In the genomic region with DNA sequence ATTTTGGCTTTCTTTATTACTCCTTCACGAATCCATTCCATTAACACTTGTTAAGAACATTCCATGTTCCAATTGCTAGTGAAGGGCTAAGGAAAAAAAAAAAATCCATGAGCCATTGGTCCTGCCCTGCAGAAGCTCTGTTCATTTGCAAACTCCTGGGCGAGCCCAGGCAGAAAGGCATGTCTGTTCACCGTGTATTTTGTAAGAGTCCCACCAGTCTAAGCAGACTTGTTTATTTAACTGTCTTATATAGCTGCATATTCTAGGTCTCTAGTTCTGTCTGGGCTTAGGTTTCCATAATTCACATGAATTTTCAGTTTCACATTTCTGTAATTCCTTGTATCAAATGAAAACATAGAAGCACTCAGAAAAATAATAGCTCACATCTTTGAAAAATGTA, we compare ENCODE assay signal across 12 cellular contexts.
"Had no signal": no experiment of that assay in that cellular context is flagged by ENCODE, and none has a peak within 500 bp of the region (broad histone marks: within the 10 kb centered on the region; RNA-seq: fewer than 3 reads in every experiment).

No MANE protein-coding gene starts in this region.

- DNase-seq: activated naive CD4-positive, alpha-beta T cell treated with anti-CD3 and anti-CD28 coated beads, Interleukin-2, amount 10 ng/mL, durations not matched to agents 7 days and 5 days; cortex of kidney; effector CD8-positive, alpha-beta T cell; glutamatergic neuron; hypothalamus; kidney glomerular epithelial cell; posterior cingulate gyrus; retina; T-helper 9 cell had no signal

- ATAC-seq: activated CD4-positive, CD25-positive, alpha-beta regulatory T cell treated with anti-CD3 and anti-CD28 coated beads, Interleukin-2, amount 50 U/mL, for 24 hours; natural killer cell treated with Interleukin-12 subunit alpha and Interleukin-12 subunit beta and Interleukin-15 and Interleukin-18, amount 100 ng/mL, for 72 hours; stimulated activated effector memory CD8-positive, alpha-beta T cell treated with anti-CD3 and anti-CD28 coated beads, Interleukin-12 subunit alpha, Interleukin-12 subunit beta, amount 100 ng/mL, for 72 hours had no signal
